ENCODE assay signal across 10 cellular contexts in the genomic region with DNA sequence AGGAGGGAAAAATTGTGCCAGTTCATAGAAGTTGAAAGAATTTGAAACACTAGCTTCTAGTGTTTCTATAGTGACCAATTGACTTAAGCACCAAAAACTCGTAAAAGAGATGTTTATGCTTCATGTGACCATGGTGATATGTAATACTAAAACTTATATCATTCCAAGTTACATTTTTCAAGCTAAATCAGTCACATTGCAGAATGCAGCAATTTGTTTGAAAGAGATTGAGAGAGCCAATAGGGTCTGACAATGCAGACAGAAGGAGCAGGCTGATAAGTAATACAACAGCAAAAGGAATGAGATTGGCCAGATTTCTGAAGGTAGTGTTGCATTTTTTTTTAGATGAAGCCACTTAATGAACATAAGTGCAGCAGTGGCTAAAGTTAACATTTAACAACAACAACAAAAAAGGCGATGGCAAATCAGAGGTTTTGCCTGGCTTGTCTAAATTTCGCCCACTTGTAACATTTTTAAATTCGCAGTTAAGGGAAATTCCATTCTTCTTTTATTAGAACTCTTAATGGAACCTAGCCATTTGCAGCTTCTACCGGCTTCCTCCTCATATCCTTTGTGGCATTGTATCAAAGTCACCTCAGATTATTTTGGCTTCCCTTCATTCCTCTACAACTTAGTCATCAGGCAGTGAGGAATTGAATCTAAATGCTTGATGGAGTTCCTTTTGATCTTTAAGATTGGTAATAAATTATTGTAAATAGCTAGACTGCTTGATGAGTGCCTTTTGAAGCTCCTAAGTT.
DNase-seq lines count a peak whose midpoint lies in the region; ATAC-seq and TF ChIP-seq lines count a peak whose summit lies in the region.
"Had no signal": no experiment of that assay in that cellular context is flagged by ENCODE, and none has a peak within 500 bp of the region (broad histone marks: within the 10 kb centered on the region; RNA-seq: fewer than 3 reads in every experiment).

No MANE protein-coding gene starts in this region.

- H3K36me3 ChIP-seq in HUES48 (ENCODE audit: control insufficient read depth, insufficient read depth, low read length) (no peaks in the 10 kb centered on the region), iPS-18a (ENCODE audit: control insufficient read depth, low read depth, low read length) (no peaks in the 10 kb centered on the region), transverse colon (no peaks in the 10 kb centered on the region)
- H3K36me3 ChIP-seq: tibial artery had no signal

- H3K4me3 ChIP-seq in HUES48 (ENCODE audit: low read depth, low read length), result no peak overlapping the region
- no peak overlapping the region for H3K4me3 ChIP-seq in astrocyte of the spinal cord (ENCODE audit: low read depth, low read length)
- no peak overlapping the region for H3K4me3 ChIP-seq in iPS-18a (ENCODE audit: low read length)
- no peak overlapping the region for H3K4me3 ChIP-seq in transverse colon
- H3K4me3 ChIP-seq: tibial artery had no signal

- H3K4me1 ChIP-seq in HUES48 (ENCODE audit: control insufficient read depth, insufficient read depth, low read length), result peaks cover 26% of the 10 kb centered on the region
- peaks cover 14% of the 10 kb centered on the region for H3K4me1 ChIP-seq in iPS-18a (ENCODE audit: control insufficient read depth, low read depth, low read length)
- H3K4me1 ChIP-seq in transverse colon, result peaks cover 0 to 7% (median 2%) of the 10 kb centered on the region in 4 donors

- no peak for ATAC-seq in left colon
- ATAC-seq in GM21786 (IDR thresholded peaks at IDR 0.05; ENCODE audit: unreplicated experiment), result no peak

- no peaks in the 10 kb centered on the region for H3K9me3 ChIP-seq in HUES48 (ENCODE audit: control insufficient read depth, insufficient read depth, low read length)
- no peaks in the 10 kb centered on the region for H3K9me3 ChIP-seq in iPS-18a (ENCODE audit: control insufficient read depth, low read depth, low read length)
- no peaks in the 10 kb centered on the region for H3K9me3 ChIP-seq in transverse colon
- H3K9me3 ChIP-seq: tibial artery had no signal

- no peak overlapping the region for H3K9ac ChIP-seq in HUES48 (ENCODE audit: low read depth, low read length)
- H3K9ac ChIP-seq in iPS-18a (ENCODE audit: low read length), result no peak overlapping the region

- in situ Hi-C loops in astrocyte of the spinal cord (cut with HindIII; ENCODE audit: low sequenced_read_pairs) (no loop called here), transverse colon (cut with MboI; ENCODE audit: low pct_ligation_motif_present in 1 of 4, low pct_unique_long_range_greater_than_20kb in 1 of 4, low sequenced_read_pairs in 3 of 4) (no loop called here)

- H3K27ac ChIP-seq in HUES48 (ENCODE audit: low read depth, low read length), result peak overlapping the region; percentile 62
- peak overlapping the region; percentile 39 for H3K27ac ChIP-seq in iPS-18a (ENCODE audit: low read length)
- no peak overlapping the region for H3K27ac ChIP-seq in transverse colon
- H3K27ac ChIP-seq: tibial artery had no signal

- TF ChIP-seq CTCF in astrocyte of the spinal cord (IDR thresholded peaks at IDR 0.05; ENCODE audit: low read depth, low read length) (no peak), transverse colon (IDR thresholded peaks at IDR 0.05) (no peak)

- WGBS in transverse colon (ENCODE audit: low coverage in 1 of 2), 2 donors, result 57 to 68% methylated on average over 5 of the region's 5 CpGs

- DNase-seq in AG08395 (ENCODE audit: low spot score), result peak; percentile 53
- peak; percentile 79 for DNase-seq in astrocyte of the spinal cord (ENCODE audit: low read depth, low spot score)
- DNase-seq in left colon, result no peak
- no peak for DNase-seq in activated CD4-positive, alpha-beta T cell treated with anti-CD3 and anti-CD28 coated beads for 1 hour
- no peak for DNase-seq in transverse colon
- DNase-seq: left cardiac atrium, tibial artery had no signal

- TF ChIP-seq EP300 in transverse colon (IDR thresholded peaks at IDR 0.05; ENCODE audit: low read depth), result no peak

- no peaks in the 10 kb centered on the region for H3K27me3 ChIP-seq in HUES48 (ENCODE audit: control insufficient read depth, insufficient read depth, low read length)
- no peaks in the 10 kb centered on the region for H3K27me3 ChIP-seq in iPS-18a (ENCODE audit: control insufficient read depth, insufficient read depth, low read length)
- no peaks in the 10 kb centered on the region for H3K27me3 ChIP-seq in transverse colon
- H3K27me3 ChIP-seq: tibial artery had no signal

- TF ChIP-seq POLR2A in transverse colon (IDR thresholded peaks at IDR 0.05), result no peak

- intact Hi-C loops in left colon (cut with DNase I, micrococcal nuclease) (no loop called here), transverse colon (cut with DNase I; ENCODE audit: low total_unique reads) (no loop called here)

Comparison
In these comparisons a context has a peak if more than half of its experiments do, and no peak if none do; other contexts are left out.
1. DNase-seq: peak in AG08395 (single experiment) and astrocyte of the spinal cord (single experiment); none in left colon (0 of 2), activated CD4-positive, alpha-beta T cell treated with anti-CD3 and anti-CD28 coated beads for 1 hour (single experiment) and transverse colon (single experiment).
2. H3K27ac ChIP-seq: peak in HUES48 (single experiment) and iPS-18a (single experiment); none in transverse colon (0 of 4).